22 cellular contexts compared by ENCODE assay signal in the genomic region with DNA sequence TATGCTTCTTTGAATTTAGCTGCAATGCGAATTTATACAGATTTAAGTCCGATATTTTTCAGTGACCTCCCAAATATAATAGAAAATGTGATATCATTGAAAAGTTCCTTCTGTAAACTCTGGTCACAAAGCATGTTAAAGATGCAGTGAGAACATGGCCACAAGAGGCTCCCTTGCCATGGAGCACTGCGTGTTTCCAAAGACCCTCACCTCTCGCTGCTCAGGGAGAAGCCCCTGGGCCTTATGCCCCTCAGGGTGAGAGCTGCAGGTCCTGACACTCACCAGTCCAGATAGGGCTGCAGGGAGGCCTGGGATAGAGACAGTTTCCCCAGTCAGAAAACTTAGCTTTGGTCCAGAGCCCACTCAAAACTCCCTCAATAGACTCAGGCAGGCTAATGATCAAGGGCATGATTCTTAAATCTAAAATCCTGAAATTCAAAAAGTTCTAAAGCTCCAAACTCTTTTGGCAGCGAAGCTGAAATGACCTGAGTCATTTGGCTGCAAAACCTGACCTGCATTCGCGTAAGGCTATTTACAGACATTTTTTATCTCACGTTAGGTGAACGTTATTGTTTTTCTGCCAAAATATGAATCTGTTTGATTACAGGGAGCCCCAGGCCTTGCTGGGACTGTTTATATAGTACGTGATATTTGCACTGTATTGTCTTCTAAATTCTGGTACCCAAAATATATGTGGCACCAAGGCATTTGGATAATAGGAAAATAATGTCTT.
DNase-seq lines count a peak whose midpoint lies in the region; ATAC-seq and TF ChIP-seq lines count a peak whose summit lies in the region.
"Had no signal": no experiment of that assay in that cellular context is flagged by ENCODE, and none has a peak within 500 bp of the region (broad histone marks: within the 10 kb centered on the region; RNA-seq: fewer than 3 reads in every experiment).

No MANE protein-coding gene starts in this region.

- ATAC-seq in GM19455 (IDR thresholded peaks at IDR 0.05; ENCODE audit: unreplicated experiment), result no peak
- ATAC-seq: stimulated activated memory B cell treated with anti-CD40 and anti-IgM and Interleukin-4, amounts not matched to agents 10 μg/mL and 1 μg/mL and 100 μg/mL, for 72 hours had no signal

- no peaks in the 10 kb centered on the region for H3K27me3 ChIP-seq in H7 (ENCODE audit: control insufficient read depth, insufficient read depth, low read length)
- no peaks in the 10 kb centered on the region for H3K27me3 ChIP-seq in neural progenitor cell
- H3K27me3 ChIP-seq: neutrophil, sigmoid colon had no signal

- intact Hi-C loops in lower leg skin (cut with DNase I; ENCODE audit: low total_unique reads), result no loop called here

- peaks cover 6% of the 10 kb centered on the region for H3K4me1 Mint-ChIP-seq in glutamatergic neuron (ENCODE audit: low read depth, unreplicated experiment)
- H3K4me1 Mint-ChIP-seq in neural progenitor cell, result no peaks in the 10 kb centered on the region
- H3K4me1 Mint-ChIP-seq: stimulated activated memory B cell treated with anti-CD40 and anti-IgM and Interleukin-4, amounts not matched to agents 10 μg/mL and 1 μg/mL and 100 μg/mL, for 72 hours had no signal

- no peaks in the 10 kb centered on the region for H3K4me1 ChIP-seq in neural progenitor cell
- H3K4me1 ChIP-seq: sigmoid colon had no signal

- H4K20me1 ChIP-seq in neural progenitor cell (ENCODE audit: low read depth), result no peaks in the 10 kb centered on the region

- no peaks in the 10 kb centered on the region for H3K9me3 ChIP-seq in neural progenitor cell (ENCODE audit: low read depth)
- H3K9me3 ChIP-seq: neutrophil, sigmoid colon had no signal

- H3K9ac ChIP-seq in neural progenitor cell, result no peak overlapping the region

- H3K36me3 ChIP-seq in H7 (replicated peaks; ENCODE audit: control insufficient read depth, insufficient read depth, low read length) (no peaks in the 10 kb centered on the region), neural progenitor cell (no peaks in the 10 kb centered on the region)
- H3K36me3 ChIP-seq: neutrophil, sigmoid colon had no signal

- H3K4me2 ChIP-seq in neural progenitor cell, result no peak overlapping the region

- H3K4me3 ChIP-seq in H7 (ENCODE audit: insufficient read depth, low read depth, low read length) (no peak overlapping the region), neural progenitor cell (no peak overlapping the region), lower leg skin (ENCODE audit: low read depth, poor library complexity, severe bottlenecking) (no peak overlapping the region)
- H3K4me3 ChIP-seq: sigmoid colon had no signal

- no peaks in the 10 kb centered on the region for H3K36me3 Mint-ChIP-seq in glutamatergic neuron (ENCODE audit: unreplicated experiment)
- H3K36me3 Mint-ChIP-seq in neural progenitor cell, result peaks cover 2% of the 10 kb centered on the region
- H3K36me3 Mint-ChIP-seq: stimulated activated memory B cell treated with anti-CD40 and anti-IgM and Interleukin-4, amounts not matched to agents 10 μg/mL and 1 μg/mL and 100 μg/mL, for 72 hours had no signal

- WGBS in lower leg skin, 2 donors, result 57 to 65% methylated on average over 10 of the region's 10 CpGs

- H3K27ac ChIP-seq in neural progenitor cell, result no peak overlapping the region
- H3K27ac ChIP-seq: neutrophil, sigmoid colon had no signal

- TF ChIP-seq POLR2A in lower leg skin (IDR thresholded peaks at IDR 0.05), result no peak

- no peaks in the 10 kb centered on the region for H3K79me2 ChIP-seq in neural progenitor cell (ENCODE audit: low read depth)

- H3K4me3 Mint-ChIP-seq in glutamatergic neuron (ENCODE audit: unreplicated experiment) (no peak overlapping the region), neural progenitor cell (no peak overlapping the region)
- H3K4me3 Mint-ChIP-seq: stimulated activated memory B cell treated with anti-CD40 and anti-IgM and Interleukin-4, amounts not matched to agents 10 μg/mL and 1 μg/mL and 100 μg/mL, for 72 hours had no signal

- TF ChIP-seq CTCF in glutamatergic neuron (IDR thresholded peaks at IDR 0.05; ENCODE audit: partially characterized antibody, unreplicated experiment), result peak; percentile 23
- TF ChIP-seq CTCF in neural progenitor cell (IDR thresholded peaks at IDR 0.05), result peak; percentile 62
- no peak for TF ChIP-seq CTCF in lower leg skin (IDR thresholded peaks at IDR 0.05)

- no peaks in the 10 kb centered on the region for H3K27me3 Mint-ChIP-seq in glutamatergic neuron (ENCODE audit: unreplicated experiment)
- H3K27me3 Mint-ChIP-seq in neural progenitor cell (ENCODE audit: insufficient read depth, low read depth), result peaks cover 4% of the 10 kb centered on the region
- H3K27me3 Mint-ChIP-seq: stimulated activated memory B cell treated with anti-CD40 and anti-IgM and Interleukin-4, amounts not matched to agents 10 μg/mL and 1 μg/mL and 100 μg/mL, for 72 hours had no signal

- H3F3A ChIP-seq in neural progenitor cell (ENCODE audit: low read depth), result no peaks in the 10 kb centered on the region

- peak; percentile 23 for DNase-seq in H7
- peak; percentile 32 for DNase-seq in SK-N-DZ (ENCODE audit: low spot score)
- DNase-seq in glutamatergic neuron, result peak; percentile 31
- DNase-seq in neural progenitor cell (ENCODE audit: low spot score), result peak; percentile 51
- DNase-seq in DMS 273 (lab: John Stamatoyannopoulos, UW; ENCODE audit: unreplicated experiment), result no peak
- no peak for DNase-seq in lower leg skin (ENCODE audit: low spot score in 2 of 2)
- DNase-seq: activated CD4-positive, alpha-beta T cell treated with anti-CD3 and anti-CD28 coated beads, Interleukin-2, amount 50 U/mL, for 48 hours; activated naive CD4-positive, alpha-beta T cell treated with anti-CD3 and anti-CD28 coated beads, Interleukin-2, amount 50 U/mL, for 16 hours; AML-193; COR-L47; EL; Kasumi-1; midbrain; NCI-H1105; NCI-H2081 treated with DMSO at 0.1 percent for 48 hours; NCI-H510A; SHP77; sigmoid colon; T-helper 1 cell had no signal

- H3K27ac Mint-ChIP-seq in glutamatergic neuron (ENCODE audit: unreplicated experiment), result no peak overlapping the region
- no peak overlapping the region for H3K27ac Mint-ChIP-seq in neural progenitor cell
- H3K27ac Mint-ChIP-seq: stimulated activated memory B cell treated with anti-CD40 and anti-IgM and Interleukin-4, amounts not matched to agents 10 μg/mL and 1 μg/mL and 100 μg/mL, for 72 hours had no signal

- H3K9me3 Mint-ChIP-seq in glutamatergic neuron (ENCODE audit: unreplicated experiment) (peaks cover 1% of the 10 kb centered on the region), neural progenitor cell (peaks cover 3% of the 10 kb centered on the region)

- peak overlapping the region; percentile 72 for H2AFZ ChIP-seq in neural progenitor cell (replicated peaks)

Comparison
In these comparisons a context has a peak if more than half of its experiments do, and no peak if none do; other contexts are left out.
1. DNase-seq: peak in H7 (single experiment), SK-N-DZ (single experiment), glutamatergic neuron (single experiment) and neural progenitor cell (single experiment); none in DMS 273 (single experiment) and lower leg skin (0 of 2).
2. CTCF ChIP-seq: peak in glutamatergic neuron (single experiment) and neural progenitor cell (single experiment); none in lower leg skin (0 of 3).